Comparison of ENCODE assay signal across 31 cellular contexts in genomic region chr1:6942990-6943389, GRCh38.
"Had no signal": no experiment of that assay in that cellular context is flagged by ENCODE, and none has a peak within 500 bp of the region (broad histone marks: within the 10 kb centered on the region; RNA-seq: fewer than 3 reads in every experiment).

No MANE protein-coding gene starts in this region.

- H3K27ac ChIP-seq: neural progenitor cell, neutrophil, pancreas, prostate gland, right atrium auricular region, skin epidermis, spleen, suprapubic skin, testis, tibial artery, transverse colon, upper lobe of right lung, uterus had no signal

- H3K9ac ChIP-seq: neural progenitor cell had no signal

- H3K27me3 ChIP-seq: neural progenitor cell, neutrophil, pancreas, right atrium auricular region, suprapubic skin, testis, transverse colon, upper lobe of right lung, uterus had no signal

- H3K27ac Mint-ChIP-seq: naive thymus-derived CD4-positive, alpha-beta T cell; natural killer cell; nephron; neural progenitor cell; stimulated activated memory B cell treated with anti-CD40 and anti-IgM and Interleukin-4, amounts not matched to agents 10 μg/mL and 1 μg/mL and 100 μg/mL, for 72 hours; stimulated activated naive CD8-positive, alpha-beta T cell treated with anti-CD3 and anti-CD28 coated beads, Interleukin-15, amount 100 ng/mL, for 72 hours; type B pancreatic cell had no signal

- H3K4me2 ChIP-seq: neural progenitor cell, smooth muscle cell had no signal

- ATAC-seq: naive thymus-derived CD4-positive, alpha-beta T cell; natural killer cell; pancreas; sciatic nerve; stimulated activated naive CD8-positive, alpha-beta T cell treated with anti-CD3 and anti-CD28 coated beads, Interleukin-15, amount 100 ng/mL, for 72 hours; stimulated activated naive CD8-positive, alpha-beta T cell treated with anti-CD3 and anti-CD28 coated beads, Interleukin-15, Interleukin-2, amounts not matched to agents 100 U/mL and 50 U/mL, for 24 hours had no signal

- H3K9me3 Mint-ChIP-seq: naive thymus-derived CD4-positive, alpha-beta T cell; natural killer cell; stimulated activated memory B cell treated with anti-CD40 and anti-IgM and Interleukin-4, amounts not matched to agents 10 μg/mL and 1 μg/mL and 100 μg/mL, for 72 hours; stimulated activated naive CD8-positive, alpha-beta T cell treated with anti-CD3 and anti-CD28 coated beads, Interleukin-15, amount 100 ng/mL, for 72 hours; type B pancreatic cell had no signal

- H3K4me3 Mint-ChIP-seq: naive thymus-derived CD4-positive, alpha-beta T cell; natural killer cell; nephron; neural progenitor cell; stimulated activated memory B cell treated with anti-CD40 and anti-IgM and Interleukin-4, amounts not matched to agents 10 μg/mL and 1 μg/mL and 100 μg/mL, for 72 hours; stimulated activated naive CD8-positive, alpha-beta T cell treated with anti-CD3 and anti-CD28 coated beads, Interleukin-15, amount 100 ng/mL, for 72 hours; type B pancreatic cell had no signal

- H3K36me3 Mint-ChIP-seq: natural killer cell; neural progenitor cell; stimulated activated memory B cell treated with anti-CD40 and anti-IgM and Interleukin-4, amounts not matched to agents 10 μg/mL and 1 μg/mL and 100 μg/mL, for 72 hours; type B pancreatic cell had no signal

- H3K4me3 ChIP-seq: neural progenitor cell, pancreas, prostate gland, right atrium auricular region, skin epidermis, smooth muscle cell, spleen, suprapubic skin, testis, tibial artery, transverse colon, upper lobe of right lung, uterus had no signal

- H3K4me1 Mint-ChIP-seq: naive thymus-derived CD4-positive, alpha-beta T cell; natural killer cell; neural progenitor cell; stimulated activated naive CD8-positive, alpha-beta T cell treated with anti-CD3 and anti-CD28 coated beads, Interleukin-15, amount 100 ng/mL, for 72 hours had no signal

- DNase-seq: naive thymus-derived CD4-positive, alpha-beta T cell; natural killer cell; nucleus accumbens; pancreas; retina; spleen; stimulated activated CD4-positive, alpha-beta T cell treated with anti-CD3 and anti-CD28 coated beads, Interleukin-12 subunit alpha, Interleukin-12 subunit beta, amount 100 ng/mL, for 4 hours; stimulated activated CD4-positive, alpha-beta T cell treated with anti-CD3 and anti-CD28 coated beads, Interleukin-1b, Interleukin-23, amount 100 ng/mL, for 48 hours; stimulated activated CD4-positive, alpha-beta T cell treated with anti-CD3 and anti-CD28 coated beads, Interleukin-4, amount 100 ng/mL, for 1 hour; stimulated activated CD4-positive, alpha-beta T cell treated with anti-CD3 and anti-CD28 coated beads, Interleukin-4, amount 100 ng/mL, for 4 hours; stimulated activated CD8-positive, alpha-beta memory T cell treated with anti-CD3 and anti-CD28 coated beads, Interleukin-4, amount 100 ng/mL, for 48 hours; stimulated activated naive CD4-positive, alpha-beta T cell; stimulated activated naive CD8-positive, alpha-beta T cell treated with anti-CD3 and anti-CD28 coated beads, Interleukin-15, amount 100 ng/mL, for 72 hours; stimulated activated naive CD8-positive, alpha-beta T cell treated with anti-CD3 and anti-CD28 coated beads, Interleukin-15, Interleukin-2, amounts not matched to agents 100 U/mL and 50 U/mL, for 24 hours; substantia nigra; testis; tibial artery; transverse colon; upper lobe of right lung; uterus had no signal

- H3K36me3 ChIP-seq: neural progenitor cell, neutrophil, pancreas, prostate gland, right atrium auricular region, spleen, suprapubic skin, tibial artery, transverse colon, upper lobe of right lung, uterus had no signal

- H3K27me3 Mint-ChIP-seq: stimulated activated memory B cell treated with anti-CD40 and anti-IgM and Interleukin-4, amounts not matched to agents 10 μg/mL and 1 μg/mL and 100 μg/mL, for 72 hours; stimulated activated naive CD8-positive, alpha-beta T cell treated with anti-CD3 and anti-CD28 coated beads, Interleukin-15, amount 100 ng/mL, for 72 hours had no signal

- H3K4me1 ChIP-seq: neural progenitor cell, pancreas, prostate gland, right atrium auricular region, spleen, suprapubic skin, testis, tibial artery, transverse colon, upper lobe of right lung, uterus had no signal

- H3K9me3 ChIP-seq: neutrophil, pancreas, prostate gland, right atrium auricular region, spleen, suprapubic skin, testis, tibial artery, transverse colon, upper lobe of right lung, uterus had no signal

- H2AFZ ChIP-seq: neural progenitor cell had no signal

- FAIRE-seq: pancreas had no signal
